Comparison of ENCODE assay signal across 17 cellular contexts in the genomic region with DNA sequence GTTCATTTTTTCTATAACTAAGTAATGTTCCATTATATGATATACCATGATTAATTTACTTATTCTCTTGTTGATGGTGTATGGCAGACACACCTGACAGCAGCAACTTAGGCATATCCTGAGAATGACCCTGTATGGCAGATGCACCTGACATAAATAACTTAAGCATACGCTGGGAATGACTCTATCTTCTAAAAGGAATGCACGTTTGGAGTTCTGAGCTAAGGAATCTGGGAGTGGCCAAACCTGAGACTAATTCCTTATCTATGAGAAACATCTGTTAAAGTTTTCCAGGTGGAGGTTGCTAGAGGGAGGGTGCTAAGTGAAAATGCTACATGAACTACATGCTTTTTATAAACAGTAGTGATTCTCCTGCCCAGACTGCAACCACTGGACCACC.
DNase-seq lines count a peak whose midpoint lies in the region; ATAC-seq, FAIRE-seq and TF ChIP-seq lines count a peak whose summit lies in the region.
"Had no signal": no experiment of that assay in that cellular context is flagged by ENCODE, and none has a peak within 500 bp of the region (broad histone marks: within the 10 kb centered on the region; RNA-seq: fewer than 3 reads in every experiment).

No MANE protein-coding gene starts in this region.

- H4K8ac ChIP-seq in trophoblast cell (ENCODE audit: low read depth, low read length), result no peak overlapping the region

- H3K27me3 Mint-ChIP-seq in endodermal cell (ENCODE audit: insufficient read depth), result no peaks in the 10 kb centered on the region
- H3K27me3 Mint-ChIP-seq: CD4-positive, alpha-beta T cell; IgD-negative memory B cell had no signal

- no peaks in the 10 kb centered on the region for H3K79me1 ChIP-seq in trophoblast cell (ENCODE audit: low read length)

- no peak overlapping the region for H3K4ac ChIP-seq in trophoblast cell (ENCODE audit: low read depth, low read length)

- intact Hi-C loops in cardiac septum (cut with DNase I), result no loop called here

- FAIRE-seq in keratinocyte (lab: Jason Lieb, UNC), result peak; percentile 63
- FAIRE-seq: A204.1, HepG2 had no signal

- no peaks in the 10 kb centered on the region for H3K9me3 Mint-ChIP-seq in endodermal cell
- H3K9me3 Mint-ChIP-seq: CD4-positive, alpha-beta T cell had no signal

- no peaks in the 10 kb centered on the region for H4K20me1 ChIP-seq in keratinocyte (ENCODE audit: control insufficient read depth, extremely low read depth, insufficient read depth, low read length)

- no peaks in the 10 kb centered on the region for H3K79me2 ChIP-seq in keratinocyte (ENCODE audit: control insufficient read depth, insufficient read depth, low read length)
- H3K79me2 ChIP-seq in trophoblast cell (ENCODE audit: control insufficient read depth, insufficient read depth, low read length, poor library complexity), result no peaks in the 10 kb centered on the region

- no peaks in the 10 kb centered on the region for H3K36me3 Mint-ChIP-seq in endodermal cell (ENCODE audit: low read depth)
- H3K36me3 Mint-ChIP-seq: IgD-negative memory B cell had no signal

- no peak overlapping the region for H3K4me3 Mint-ChIP-seq in endodermal cell
- H3K4me3 Mint-ChIP-seq: CD4-positive, alpha-beta T cell; IgD-negative memory B cell had no signal

- H3K9me3 ChIP-seq in RWPE2 (ENCODE audit: severe bottlenecking) (no peaks in the 10 kb centered on the region), keratinocyte (ENCODE audit: control insufficient read depth, low read depth, low read length) (no peaks in the 10 kb centered on the region), trophoblast cell (ENCODE audit: insufficient read depth, low read depth, low read length) (no peaks in the 10 kb centered on the region), endodermal cell (ENCODE audit: control insufficient read depth, low read length) (no peaks in the 10 kb centered on the region)
- H3K9me3 ChIP-seq: HAP-1 had no signal

- no peak overlapping the region for H3K4me3 ChIP-seq in RWPE2 (ENCODE audit: severe bottlenecking)
- no peak overlapping the region for H3K4me3 ChIP-seq in epithelial cell of esophagus (ENCODE audit: low read length)
- H3K4me3 ChIP-seq in keratinocyte (ENCODE audit: control insufficient read depth in 2 of 3, extremely low read depth in 1 of 3, insufficient read depth in 2 of 3, low read depth in 1 of 3, low read length in 3 of 3), result no peak overlapping the region
- H3K4me3 ChIP-seq in trophoblast cell (ENCODE audit: low read depth, low read length), result no peak overlapping the region
- no peak overlapping the region for H3K4me3 ChIP-seq in endodermal cell (ENCODE audit: low read length)
- H3K4me3 ChIP-seq: HAP-1 had no signal

- peak; percentile 79 for ATAC-seq in RWPE2 (ENCODE audit: low read depth)
- ATAC-seq: HepG2 had no signal

- no peak overlapping the region for H3K18ac ChIP-seq in trophoblast cell (ENCODE audit: low read length)

- H3K27me3 ChIP-seq in RWPE2 (ENCODE audit: insufficient read depth, poor library complexity, severe bottlenecking), result peaks cover 5% of the 10 kb centered on the region
- H3K27me3 ChIP-seq in keratinocyte (ENCODE audit: control insufficient read depth, extremely low read depth, insufficient read depth, low read length), result no peaks in the 10 kb centered on the region
- no peaks in the 10 kb centered on the region for H3K27me3 ChIP-seq in trophoblast cell (ENCODE audit: insufficient read depth, low read length)
- H3K27me3 ChIP-seq in endodermal cell (ENCODE audit: control insufficient read depth, insufficient read depth, low read length, poor library complexity, severe bottlenecking), result no peaks in the 10 kb centered on the region

- no peak overlapping the region for H4K91ac ChIP-seq in trophoblast cell (ENCODE audit: low read depth, low read length)

- no peak overlapping the region for H3K14ac ChIP-seq in trophoblast cell (ENCODE audit: low read length)

- no peak overlapping the region for H2BK120ac ChIP-seq in trophoblast cell (ENCODE audit: insufficient read depth, low read length, poor library complexity)

- no peaks in the 10 kb centered on the region for H3K4me1 ChIP-seq in RWPE2 (ENCODE audit: insufficient read depth, poor library complexity, severe bottlenecking)
- H3K4me1 ChIP-seq in keratinocyte (ENCODE audit: control insufficient read depth, extremely low read depth, insufficient read depth, low read length), result peaks cover 2% of the 10 kb centered on the region
- H3K4me1 ChIP-seq in trophoblast cell (ENCODE audit: control insufficient read depth in 1 of 2, insufficient read depth in 2 of 2, low read length in 2 of 2), result no peaks in the 10 kb centered on the region
- no peaks in the 10 kb centered on the region for H3K4me1 ChIP-seq in endodermal cell (ENCODE audit: control insufficient read depth, insufficient read depth, low read length)
- H3K4me1 ChIP-seq: HAP-1 had no signal

- H2BK12ac ChIP-seq in trophoblast cell (ENCODE audit: low read length), result no peak overlapping the region

- H2BK5ac ChIP-seq in trophoblast cell (ENCODE audit: low read depth, low read length, poor library complexity), result no peak overlapping the region

- dilution Hi-C loops in keratinocyte (cut with MboI; ENCODE audit: extremely low pct_ligation_motif_present, low sequenced_read_pairs), result no loop called here

- TF ChIP-seq CTCF in RWPE2 (IDR thresholded peaks at IDR 0.05; ENCODE audit: poor library complexity, severe bottlenecking), result no peak
- TF ChIP-seq CTCF in epithelial cell of esophagus (IDR thresholded peaks at IDR 0.05; ENCODE audit: insufficient read depth, low read depth, low read length, missing control alignments), result no peak
- no peak for TF ChIP-seq CTCF in keratinocyte (optimal IDR thresholded peaks at IDR 0.05 in 1 of 3, IDR thresholded peaks at IDR 0.05 in 1 of 3, conservative IDR thresholded peaks at IDR 0.05 in 1 of 3; ENCODE audit: extremely low read depth in 1 of 3, insufficient read depth in 2 of 3, low read length in 3 of 3)
- TF ChIP-seq CTCF in endodermal cell (conservative IDR thresholded peaks at IDR 0.05), result no peak

- no peaks in the 10 kb centered on the region for H3K4me1 Mint-ChIP-seq in endodermal cell
- H3K4me1 Mint-ChIP-seq: IgD-negative memory B cell had no signal

- no peak overlapping the region for H3K23ac ChIP-seq in trophoblast cell (ENCODE audit: low read length)

- no CpG with 5 or more reads among the region's 2 CpGs for WGBS in trophoblast cell (ENCODE audit: extremely low coverage, insufficient coverage, insufficient read length)
- WGBS in endodermal cell (ENCODE audit: insufficient coverage in 1 of 2, insufficient read length in 1 of 2), 2 experiments, result 77% methylated on average over 2 of the region's 2 CpGs; no CpG with 5 or more reads in 1 of the 2 experiments

- H3K9ac ChIP-seq in keratinocyte (ENCODE audit: control insufficient read depth, extremely low read depth, insufficient read depth, low read length), result no peak overlapping the region
- H3K9ac ChIP-seq in trophoblast cell (ENCODE audit: low read length), result no peak overlapping the region
- no peak overlapping the region for H3K9ac ChIP-seq in endodermal cell (ENCODE audit: extremely low read depth, low read length, poor library complexity, severe bottlenecking)

- H3K9me1 ChIP-seq in keratinocyte (ENCODE audit: control insufficient read depth, extremely low read depth, insufficient read depth, low read length), result no peaks in the 10 kb centered on the region

- H3K4me2 ChIP-seq in keratinocyte (ENCODE audit: control insufficient read depth, extremely low read depth, insufficient read depth, low read depth, low read length) (no peak overlapping the region), trophoblast cell (ENCODE audit: low read length) (no peak overlapping the region)

- no peak overlapping the region for H2AFZ ChIP-seq in keratinocyte (ENCODE audit: control insufficient read depth, low read length)
- no peak overlapping the region for H2AFZ ChIP-seq in trophoblast cell (ENCODE audit: insufficient read depth, low read length, poor library complexity)

- no peak overlapping the region for H2AK5ac ChIP-seq in trophoblast cell (ENCODE audit: low read length)

- H4K12ac ChIP-seq in trophoblast cell (ENCODE audit: low read depth, low read length), result no peak overlapping the region

- no peaks in the 10 kb centered on the region for H3K36me3 ChIP-seq in RWPE2 (ENCODE audit: low read depth)
- H3K36me3 ChIP-seq in keratinocyte (ENCODE audit: control insufficient read depth in 2 of 2, extremely low read depth in 1 of 2, insufficient read depth in 2 of 2, low read length in 2 of 2), result no peaks in the 10 kb centered on the region
- H3K36me3 ChIP-seq in trophoblast cell (ENCODE audit: control insufficient read depth in 1 of 2, insufficient read depth in 2 of 2, low read length in 2 of 2), result no peaks in the 10 kb centered on the region
- no peaks in the 10 kb centered on the region for H3K36me3 ChIP-seq in endodermal cell (ENCODE audit: control insufficient read depth, insufficient read depth, low read length)
- H3K36me3 ChIP-seq: HAP-1 had no signal

- H3K27ac Mint-ChIP-seq in endodermal cell, result no peak overlapping the region
- H3K27ac Mint-ChIP-seq: CD4-positive, alpha-beta T cell; IgD-negative memory B cell had no signal

- no peak overlapping the region for H3K27ac ChIP-seq in RWPE2 (ENCODE audit: poor library complexity, severe bottlenecking)
- H3K27ac ChIP-seq in keratinocyte (ENCODE audit: control insufficient read depth, insufficient read depth, low read length), result no peak overlapping the region
- no peak overlapping the region for H3K27ac ChIP-seq in trophoblast cell (ENCODE audit: low read depth, low read length)
- no peak overlapping the region for H3K27ac ChIP-seq in endodermal cell (ENCODE audit: low read depth, low read length)
- H3K27ac ChIP-seq: C4-2B had no signal

- no peak for DNase-seq in RWPE2 (ENCODE audit: low spot score)
- peak; percentile 59 for DNase-seq in epithelial cell of esophagus (ENCODE audit: low read depth)
- DNase-seq in keratinocyte (ENCODE audit: low read depth, low spot score), result peak; percentile 9
- DNase-seq in trophoblast cell, result peak; percentile 34 to 58
- no peak for DNase-seq in inferior parietal cortex (ENCODE audit: extremely low spot score)
- DNase-seq in AML-193 (lab: John Stamatoyannopoulos, UW), result no peak
- DNase-seq in endodermal cell, result no peak
- no peak for DNase-seq in cardiac septum (ENCODE audit: low spot score)
- DNase-seq: ACHN; CD4-positive, alpha-beta T cell; DMS79 treated with DMSO at 0.1 percent for 48 hours; GF-D8 had no signal

Comparison
In these comparisons a context has a peak if more than half of its experiments do, and no peak if none do; other contexts are left out.
1. DNase-seq: peak in epithelial cell of esophagus (single experiment), keratinocyte (single experiment) and trophoblast cell (2 of 2); none in RWPE2 (single experiment), inferior parietal cortex (single experiment), AML-193 (0 of 2), endodermal cell (single experiment) and cardiac septum (single experiment).